17 cellular contexts compared by ENCODE assay signal in the genomic region with DNA sequence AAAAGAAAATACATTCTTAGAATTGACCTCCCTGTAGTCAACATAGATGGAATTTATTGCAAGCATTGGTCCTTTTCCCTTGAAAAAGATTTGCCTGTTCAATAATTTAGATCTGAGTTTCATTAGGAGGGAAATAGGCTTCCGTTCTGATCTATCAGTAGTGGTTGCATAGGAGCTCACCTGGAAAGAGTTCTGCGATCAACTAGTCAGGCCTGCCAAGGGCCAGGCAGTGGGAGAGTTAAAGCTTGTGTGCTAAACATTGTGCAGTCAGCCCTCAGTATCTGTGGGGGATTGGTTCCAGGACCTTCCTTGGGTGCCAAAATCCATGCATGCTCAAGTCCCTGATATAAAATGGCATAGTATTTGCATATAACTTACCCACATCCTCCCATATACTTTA. TPM values are rescaled to one million over a fixed set of nuclear protein-coding genes. Genes with fewer than 3 reads are reported as not detected.
DNase-seq lines count a peak whose midpoint lies in the region; ATAC-seq and TF ChIP-seq lines count a peak whose summit lies in the region.
"Had no signal": no experiment of that assay in that cellular context is flagged by ENCODE, and none has a peak within 500 bp of the region (broad histone marks: within the 10 kb centered on the region; RNA-seq: fewer than 3 reads in every experiment).

No MANE protein-coding gene starts in this region.

- no peak for ATAC-seq in activated CD8-positive, alpha-beta memory T cell treated with anti-CD3 and anti-CD28 coated beads, Interleukin-2, amount 10 ng/mL, durations not matched to agents 7 days and 5 days

- H3K27me3 ChIP-seq in BLaER1 treated with 17β-estradiol and CSF1 and Interleukin-3, amounts not matched to agents 10 nM and 100 nM: no peaks in the 10 kb centered on the region; a peak in 2 of 22 replicates
- H3K27me3 ChIP-seq in spleen (replicated peaks in 1 of 7) (peaks cover 0 to 16% (median 0%) of the 10 kb centered on the region in 7 donors), breast epithelium (no peaks in the 10 kb centered on the region)
- H3K27me3 ChIP-seq: BE2C had no signal

- peaks cover 0 to 7% (median 0%) of the 10 kb centered on the region in 11 experiments; a peak in 3 of 22 replicates for H3K9me3 ChIP-seq in BLaER1 treated with 17β-estradiol and CSF1 and Interleukin-3, amounts not matched to agents 10 nM and 100 nM (replicated peaks in 1 of 11)
- H3K9me3 ChIP-seq in HEK293 (ENCODE audit: control insufficient read depth, insufficient read depth, low read depth, low read length): no peaks in the 10 kb centered on the region
- H3K9me3 ChIP-seq in spleen: no peaks in the 10 kb centered on the region
- H3K9me3 ChIP-seq in breast epithelium: no peaks in the 10 kb centered on the region
- H3K9me3 ChIP-seq: BE2C had no signal

- intact Hi-C loops in spleen (cut with DNase I; ENCODE audit: low total_unique reads): no loop called here
- intact Hi-C loops in breast epithelium (cut with DNase I; ENCODE audit: low total_unique reads): no loop called here

- H3K27ac Mint-ChIP-seq in chondrocyte (ENCODE audit: unreplicated experiment): no peak overlapping the region
- no peak overlapping the region for H3K27ac Mint-ChIP-seq in activated CD8-positive, alpha-beta memory T cell treated with anti-CD3 and anti-CD28 coated beads, Interleukin-2, amount 10 ng/mL, durations not matched to agents 7 days and 5 days
- H3K27ac Mint-ChIP-seq: CD14-positive monocyte; CD4-positive, alpha-beta memory T cell had no signal

- H3K36me3 Mint-ChIP-seq in chondrocyte (ENCODE audit: low read depth): no peaks in the 10 kb centered on the region
- H3K36me3 Mint-ChIP-seq in activated CD8-positive, alpha-beta memory T cell treated with anti-CD3 and anti-CD28 coated beads, Interleukin-2, amount 10 ng/mL, durations not matched to agents 7 days and 5 days: no peaks in the 10 kb centered on the region
- H3K36me3 Mint-ChIP-seq: CD14-positive monocyte; CD4-positive, alpha-beta memory T cell had no signal

- DNase-seq in chondrocyte (ENCODE audit: low spot score) (peak; percentile 10), spleen (peak; percentile 23), breast epithelium (ENCODE audit: low spot score in 2 of 2) (no peak), HuH-7.5 (ENCODE audit: low spot score) (no peak)
- DNase-seq in activated CD8-positive, alpha-beta memory T cell treated with anti-CD3 and anti-CD28 coated beads, Interleukin-2, amount 10 ng/mL, durations not matched to agents 7 days and 5 days: no peak
- DNase-seq: ACHN; BE2C; CD4-positive, alpha-beta memory T cell; DMS153; DMS79; GDM1; HCEC 1CT; IMR-90; Karpas-422 had no signal

- H3K4me3 Mint-ChIP-seq in chondrocyte (ENCODE audit: unreplicated experiment): no peak overlapping the region
- no peak overlapping the region for H3K4me3 Mint-ChIP-seq in activated CD8-positive, alpha-beta memory T cell treated with anti-CD3 and anti-CD28 coated beads, Interleukin-2, amount 10 ng/mL, durations not matched to agents 7 days and 5 days
- H3K4me3 Mint-ChIP-seq: CD14-positive monocyte; CD4-positive, alpha-beta memory T cell had no signal

- H3K4me1 ChIP-seq in BLaER1 treated with 17β-estradiol and CSF1 and Interleukin-3, amounts not matched to agents 10 nM and 100 nM: peaks cover 15 to 34% (median 31%) of the 10 kb centered on the region in 10 experiments
- H3K4me1 ChIP-seq in HEK293 (ENCODE audit: control insufficient read depth, insufficient read depth, low read length): 0 out of 2 replicates have a peak, but pooled peaks cover 2% of the 10 kb centered on the region
- peaks cover 0 to 8% (median 0%) of the 10 kb centered on the region in 6 donors for H3K4me1 ChIP-seq in spleen
- no peaks in the 10 kb centered on the region for H3K4me1 ChIP-seq in breast epithelium
- H3K4me1 ChIP-seq: BE2C had no signal

- POLR2A ChIA-PET in HEK293 (lab: Yijun Ruan, JAX): interaction anchor here (1.0 kb wide), 1 partner anchor 102 kb away, joined by 3 read pairs; the partner anchor contains the start of genes CIB1 and GDPGP1

- no peaks in the 10 kb centered on the region for H3K36me3 ChIP-seq in BLaER1 treated with 17β-estradiol and CSF1 and Interleukin-3, amounts not matched to agents 10 nM and 100 nM
- no peaks in the 10 kb centered on the region for H3K36me3 ChIP-seq in HEK293 (ENCODE audit: control insufficient read depth in 2 of 2, insufficient read depth in 1 of 2, low read length in 2 of 2)
- H3K36me3 ChIP-seq in spleen: no peaks in the 10 kb centered on the region
- H3K36me3 ChIP-seq in breast epithelium: no peaks in the 10 kb centered on the region
- H3K36me3 ChIP-seq: BE2C had no signal

- no peak for TF ChIP-seq CTCF in HEK293 (tag by site-specific recombination; IDR thresholded peaks at IDR 0.05)
- TF ChIP-seq CTCF in chondrocyte (IDR thresholded peaks at IDR 0.05): no peak
- no peak for TF ChIP-seq CTCF in spleen (IDR thresholded peaks at IDR 0.05 in 8 of 11, conservative IDR thresholded peaks at IDR 0.05 in 3 of 11)
- TF ChIP-seq CTCF in breast epithelium (IDR thresholded peaks at IDR 0.05): no peak

- CTCF ChIA-PET in HEK293 (lab: Yijun Ruan, JAX): interaction anchor here (0.7 kb wide), 1 partner anchor 246 kb away, joined by 3 read pairs; no protein-coding TSS in a partner anchor
- CTCF ChIA-PET in activated CD8-positive, alpha-beta memory T cell treated with anti-CD3 and anti-CD28 coated beads, Interleukin-2, amount 10 ng/mL, durations not matched to agents 7 days and 5 days (lab: Charles Lee): no interaction called here

- H3K4me3 ChIP-seq in BLaER1 treated with 17β-estradiol and CSF1 and Interleukin-3, amounts not matched to agents 10 nM and 100 nM: 0 out of 20 replicates have a peak overlapping the region, but pooled peaks of 1 of the 10 experiments have one; percentile 7
- H3K4me3 ChIP-seq in HEK293 (ENCODE audit: low read depth, low read length) (no peak overlapping the region), spleen (no peak overlapping the region), breast epithelium (no peak overlapping the region)

- H3K9ac ChIP-seq in BLaER1 treated with 17β-estradiol and CSF1 and Interleukin-3, amounts not matched to agents 10 nM and 100 nM: no peak overlapping the region

- no peaks in the 10 kb centered on the region for H4K20me1 ChIP-seq in BLaER1 treated with 17β-estradiol and CSF1 and Interleukin-3, amounts not matched to agents 10 nM and 100 nM

- peaks cover 3% of the 10 kb centered on the region for H3K4me1 Mint-ChIP-seq in chondrocyte (ENCODE audit: low read depth)
- H3K4me1 Mint-ChIP-seq in activated CD8-positive, alpha-beta memory T cell treated with anti-CD3 and anti-CD28 coated beads, Interleukin-2, amount 10 ng/mL, durations not matched to agents 7 days and 5 days: peaks cover 7% of the 10 kb centered on the region
- H3K4me1 Mint-ChIP-seq: CD14-positive monocyte; CD4-positive, alpha-beta memory T cell had no signal

- H3K27ac ChIP-seq in BLaER1 treated with 17β-estradiol and CSF1 and Interleukin-3, amounts not matched to agents 10 nM and 100 nM: peak overlapping the region in 9 of 11 experiments; percentile 28 to 59 (median 42); a peak in 12 of 22 replicates
- no peak overlapping the region for H3K27ac ChIP-seq in HEK293 (ENCODE audit: extremely low read depth, low read depth, low read length)
- no peak overlapping the region for H3K27ac ChIP-seq in spleen
- H3K27ac ChIP-seq in breast epithelium: no peak overlapping the region

- H3K9me3 Mint-ChIP-seq in chondrocyte (ENCODE audit: low read depth): no peaks in the 10 kb centered on the region
- no peaks in the 10 kb centered on the region for H3K9me3 Mint-ChIP-seq in activated CD8-positive, alpha-beta memory T cell treated with anti-CD3 and anti-CD28 coated beads, Interleukin-2, amount 10 ng/mL, durations not matched to agents 7 days and 5 days (ENCODE audit: low read depth)

- TF ChIP-seq POLR2A in spleen (IDR thresholded peaks at IDR 0.05) (no peak), breast epithelium (IDR thresholded peaks at IDR 0.05) (no peak)

- WGBS in spleen, 5 donors: 90 to 98% (median 93%) methylated on average over 2 of the region's 2 CpGs

- peak overlapping the region; percentile 45 to 80 (median 60) for H3K4me2 ChIP-seq in BLaER1 treated with 17β-estradiol and CSF1 and Interleukin-3, amounts not matched to agents 10 nM and 100 nM

- peaks cover 6% of the 10 kb centered on the region for H3K27me3 Mint-ChIP-seq in chondrocyte (ENCODE audit: low read depth)
- H3K27me3 Mint-ChIP-seq in activated CD8-positive, alpha-beta memory T cell treated with anti-CD3 and anti-CD28 coated beads, Interleukin-2, amount 10 ng/mL, durations not matched to agents 7 days and 5 days: peaks cover 26% of the 10 kb centered on the region

TF ChIP-seq in HEK293, 187 proteins besides CTCF, POLR2A, EP300 and RAD21:
- peak; percentile 30; the same call in 1 of the 2 replicates for TF ChIP-seq ZNF23 (tag by site-specific recombination; IDR thresholded peaks at IDR 0.05; ENCODE audit: borderline replicate concordance)
- no peak for TF ChIP-seq ZNF621 (tag by site-specific recombination; IDR thresholded peaks at IDR 0.05)
- 0 out of 2 replicates have a peak, but pooled peaks have one; percentile 28 for TF ChIP-seq ZFP3 (tag by site-specific recombination; IDR thresholded peaks at IDR 0.05; ENCODE audit: low read depth)
- peak; percentile 84 for TF ChIP-seq ZBTB17 (tag by site-specific recombination; IDR thresholded peaks at IDR 0.05)
TF ChIP-seq in HEK293: peak in this region for 3.

RNA-seq across cellular contexts. Expression of gene IDH2, which starts 29.6 kb away (rescaled TPM):
- total RNA-seq in chondrocyte (115 to 126 TPM (median 125 TPM) in 3 replicates), spleen (10 to 100 TPM; 42.8 to 70.9 (median 52.5) TPM), breast epithelium (10 to 100 TPM; 29.9 to 73.5 (median 58.7) TPM)
- 10 to 100 TPM; 36.4 to 57.8 (median 53.5) TPM for polyA plus RNA-seq in spleen
- 100 to 1,000 TPM; 196 to 293 TPM for total RNA-seq in activated CD8-positive, alpha-beta memory T cell treated with anti-CD3 and anti-CD28 coated beads, Interleukin-2, amount 10 ng/mL, durations not matched to agents 7 days and 5 days

Comparison
In these comparisons a context has a peak if more than half of its experiments do, and no peak if none do; other contexts are left out.
1. H3K27ac ChIP-seq: peak in BLaER1 treated with 17β-estradiol and CSF1 and Interleukin-3, amounts not matched to agents 10 nM and 100 nM (9 of 11); none in HEK293 (single experiment), spleen (0 of 8) and breast epithelium (0 of 2).
2. DNase-seq: peak in chondrocyte (single experiment) and spleen (single experiment); none in breast epithelium (0 of 2), activated CD8-positive, alpha-beta memory T cell treated with anti-CD3 and anti-CD28 coated beads, Interleukin-2, amount 10 ng/mL, durations not matched to agents 7 days and 5 days (single experiment) and HuH-7.5 (single experiment).